ENCODE assay signal across 8 cellular contexts in genomic region chr16:11103301-11103700, GRCh38.
DNase-seq lines count a peak whose midpoint lies in the region; ATAC-seq and TF ChIP-seq lines count a peak whose summit lies in the region.
"Not testable (repeated sequence)": the region's sequence is repeated elsewhere in the genome, so short reads cannot be mapped to it uniquely, and the experiment has no call there.

No MANE protein-coding gene starts in this region.

- POLR2A ChIA-PET in activated CD8-positive, alpha-beta T cell treated with anti-CD3 and anti-CD28 coated beads for 36 hours (lab: Charles Lee) = interaction anchor here (1.6 to 4.6 kb wide), 5 partner anchors 9 to 151 kb away, joined by 3 to 40 read pairs (median 13); partner anchors contain the start of gene SOCS1

- not testable (repeated sequence) for DNase-seq in CD4-positive, CD25-positive, alpha-beta regulatory T cell; T-helper 17 cell; activated CD8-positive, alpha-beta T cell treated with anti-CD3 and anti-CD28 coated beads for 36 hours; activated naive CD4-positive, alpha-beta T cell treated with anti-CD3 and anti-CD28 coated beads for 36 hours; endodermal cell; naive B cell; stomach

- peaks cover 31 to 48% (median 42%) of the 10 kb centered on the region in 4 donors for H3K4me1 Mint-ChIP-seq in CD4-positive, CD25-positive, alpha-beta regulatory T cell
- H3K4me1 Mint-ChIP-seq in IgD-negative memory B cell = peaks cover 24 to 39% (median 37%) of the 10 kb centered on the region in 3 donors
- peaks cover 39% of the 10 kb centered on the region for H3K4me1 Mint-ChIP-seq in T-helper 17 cell
- peaks cover 67% of the 10 kb centered on the region for H3K4me1 Mint-ChIP-seq in activated CD8-positive, alpha-beta T cell treated with anti-CD3 and anti-CD28 coated beads for 36 hours (ENCODE audit: low read depth)
- peaks cover 48% of the 10 kb centered on the region for H3K4me1 Mint-ChIP-seq in activated naive CD4-positive, alpha-beta T cell treated with anti-CD3 and anti-CD28 coated beads for 36 hours (ENCODE audit: low read depth)
- peaks cover 35% of the 10 kb centered on the region for H3K4me1 Mint-ChIP-seq in endodermal cell
- peaks cover 42 to 45% (median 43%) of the 10 kb centered on the region in 3 donors for H3K4me1 Mint-ChIP-seq in naive B cell

- H3K4me1 ChIP-seq in CD4-positive, CD25-positive, alpha-beta regulatory T cell (ENCODE audit: control insufficient read depth, insufficient read depth, low read length, poor library complexity, severe bottlenecking) = peaks cover 26% of the 10 kb centered on the region
- H3K4me1 ChIP-seq in endodermal cell (ENCODE audit: control insufficient read depth, insufficient read depth, low read length) = peaks cover 31% of the 10 kb centered on the region
- peaks cover 68 to 94% (median 87%) of the 10 kb centered on the region in 4 donors for H3K4me1 ChIP-seq in stomach

- not testable (repeated sequence) for H3K4me3 ChIP-seq in CD4-positive, CD25-positive, alpha-beta regulatory T cell (ENCODE audit: low read depth, low read length); endodermal cell (ENCODE audit: low read length); stomach

- not testable (repeated sequence) for H3K4me3 Mint-ChIP-seq in CD4-positive, CD25-positive, alpha-beta regulatory T cell; IgD-negative memory B cell; T-helper 17 cell; activated CD8-positive, alpha-beta T cell treated with anti-CD3 and anti-CD28 coated beads for 36 hours; activated naive CD4-positive, alpha-beta T cell treated with anti-CD3 and anti-CD28 coated beads for 36 hours; endodermal cell; naive B cell

- TF ChIP-seq CTCF in activated CD8-positive, alpha-beta T cell treated with anti-CD3 and anti-CD28 coated beads for 36 hours (IDR thresholded peaks at IDR 0.05); endodermal cell (conservative IDR thresholded peaks at IDR 0.05); stomach (IDR thresholded peaks at IDR 0.05): not testable (repeated sequence)

- peak overlapping the region in 2 of 3 donors; percentile 44 to 83 for H3K27ac Mint-ChIP-seq in CD4-positive, CD25-positive, alpha-beta regulatory T cell
- H3K27ac Mint-ChIP-seq in IgD-negative memory B cell (peak overlapping the region in 2 of 3 donors; percentile 0 to 67), T-helper 17 cell (peak overlapping the region; percentile 41), endodermal cell (peak overlapping the region; percentile 69), naive B cell (peak overlapping the region in 4 of 6 donors; percentile 46 to 79 (median 48))
- peak overlapping the region; percentile 55 for H3K27ac Mint-ChIP-seq in activated CD8-positive, alpha-beta T cell treated with anti-CD3 and anti-CD28 coated beads for 36 hours
- peak overlapping the region; percentile 56 for H3K27ac Mint-ChIP-seq in activated naive CD4-positive, alpha-beta T cell treated with anti-CD3 and anti-CD28 coated beads for 36 hours

- not testable (repeated sequence) for H3K27me3 ChIP-seq in CD4-positive, CD25-positive, alpha-beta regulatory T cell (ENCODE audit: control insufficient read depth, insufficient read depth, low read length); endodermal cell (ENCODE audit: control insufficient read depth, insufficient read depth, low read length, poor library complexity, severe bottlenecking); stomach

- not testable (repeated sequence) for H3K9ac ChIP-seq in endodermal cell (ENCODE audit: extremely low read depth, low read length, poor library complexity, severe bottlenecking)

- H3K27me3 Mint-ChIP-seq in CD4-positive, CD25-positive, alpha-beta regulatory T cell; IgD-negative memory B cell; T-helper 17 cell; activated CD8-positive, alpha-beta T cell treated with anti-CD3 and anti-CD28 coated beads for 36 hours; activated naive CD4-positive, alpha-beta T cell treated with anti-CD3 and anti-CD28 coated beads for 36 hours (ENCODE audit: low read depth); endodermal cell (ENCODE audit: insufficient read depth); naive B cell: not testable (repeated sequence)

- not testable (repeated sequence) for TF ChIP-seq POLR2A in stomach (IDR thresholded peaks at IDR 0.05)

- not testable (repeated sequence) for H3K9me3 Mint-ChIP-seq in CD4-positive, CD25-positive, alpha-beta regulatory T cell; IgD-negative memory B cell; activated CD8-positive, alpha-beta T cell treated with anti-CD3 and anti-CD28 coated beads for 36 hours; activated naive CD4-positive, alpha-beta T cell treated with anti-CD3 and anti-CD28 coated beads for 36 hours; endodermal cell; naive B cell

- H3K36me3 ChIP-seq in CD4-positive, CD25-positive, alpha-beta regulatory T cell (ENCODE audit: control insufficient read depth, insufficient read depth, low read length); endodermal cell (ENCODE audit: control insufficient read depth, insufficient read depth, low read length); stomach: not testable (repeated sequence)

- CTCF ChIA-PET in activated CD8-positive, alpha-beta T cell treated with anti-CD3 and anti-CD28 coated beads for 36 hours (lab: Charles Lee) = interaction anchor here (1.2 to 2.1 kb wide), 4 partner anchors 9 to 152 kb away, joined by 3 to 9 read pairs (median 4); no protein-coding TSS in a partner anchor
- CTCF ChIA-PET in activated naive CD4-positive, alpha-beta T cell treated with anti-CD3 and anti-CD28 coated beads for 36 hours (lab: Charles Lee) = not testable (repeated sequence)

- not testable (repeated sequence) for H3K27ac ChIP-seq in CD4-positive, CD25-positive, alpha-beta regulatory T cell (ENCODE audit: insufficient read depth, low read length, poor library complexity, severe bottlenecking); endodermal cell (ENCODE audit: low read depth, low read length)
- peak overlapping the region; percentile 74 to 84 (median 81) for H3K27ac ChIP-seq in stomach

- not testable (repeated sequence) for H3K9me3 ChIP-seq in CD4-positive, CD25-positive, alpha-beta regulatory T cell (ENCODE audit: control insufficient read depth in 2 of 2, low read length in 2 of 2); T-helper 17 cell (ENCODE audit: control insufficient read depth, low read length, poor library complexity, severe bottlenecking); endodermal cell (ENCODE audit: control insufficient read depth, low read length); stomach

- ATAC-seq in CD4-positive, CD25-positive, alpha-beta regulatory T cell (ENCODE audit: low read depth in 2 of 2); T-helper 17 cell; activated CD8-positive, alpha-beta T cell treated with anti-CD3 and anti-CD28 coated beads for 36 hours; naive B cell (ENCODE audit: low read depth in 2 of 2): not testable (repeated sequence)

- TF ChIP-seq EP300 in stomach (IDR thresholded peaks at IDR 0.05) = not testable (repeated sequence)

- H3K36me3 Mint-ChIP-seq in CD4-positive, CD25-positive, alpha-beta regulatory T cell; IgD-negative memory B cell; T-helper 17 cell (ENCODE audit: low read depth); activated naive CD4-positive, alpha-beta T cell treated with anti-CD3 and anti-CD28 coated beads for 36 hours (ENCODE audit: low read depth); endodermal cell (ENCODE audit: low read depth); naive B cell: not testable (repeated sequence)
- H3K36me3 Mint-ChIP-seq in activated CD8-positive, alpha-beta T cell treated with anti-CD3 and anti-CD28 coated beads for 36 hours (ENCODE audit: low read depth) = peaks cover 17% of the 10 kb centered on the region

- 95 to 98% methylated on average over 3 to 5 of the region's 5 CpGs for WGBS in endodermal cell (ENCODE audit: insufficient coverage in 1 of 2, insufficient read length in 1 of 2), 2 experiments
- WGBS in stomach, 5 donors = 95 to 99% (median 96%) methylated on average over 5 of the region's 5 CpGs

- intact Hi-C loops in activated CD8-positive, alpha-beta T cell treated with anti-CD3 and anti-CD28 coated beads for 36 hours (cut with micrococcal nuclease); activated naive CD4-positive, alpha-beta T cell treated with anti-CD3 and anti-CD28 coated beads for 36 hours (cut with micrococcal nuclease); stomach (cut with DNase I; ENCODE audit: low total_unique reads): not testable (repeated sequence)
